12 cellular contexts compared by ENCODE assay signal in the genomic region with DNA sequence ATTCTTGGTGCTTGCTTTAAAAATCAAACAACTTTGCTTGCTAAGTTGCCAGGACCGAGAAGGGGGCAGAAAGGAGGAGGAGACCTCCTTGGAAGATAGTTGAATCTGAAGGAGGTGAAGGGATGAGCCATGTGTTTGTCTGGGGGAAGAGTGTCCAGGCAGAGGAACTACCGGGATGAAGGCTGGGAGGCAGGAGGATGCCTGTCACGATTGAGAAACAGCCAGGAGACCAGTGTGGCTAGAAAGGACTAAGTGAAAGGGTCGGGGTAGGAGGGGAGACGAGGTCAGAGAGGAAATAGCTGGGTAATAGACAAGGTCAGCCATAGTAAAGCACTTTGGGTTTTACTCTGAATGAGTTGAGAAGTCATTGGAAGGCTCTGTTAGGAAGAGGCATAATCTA. TPM values are rescaled to one million over a fixed set of nuclear protein-coding genes. Genes with fewer than 3 reads are reported as not detected.
DNase-seq lines count a peak whose midpoint lies in the region; ATAC-seq and FAIRE-seq lines count a peak whose summit lies in the region.
"Had no signal": no experiment of that assay in that cellular context is flagged by ENCODE, and none has a peak within 500 bp of the region (broad histone marks: within the 10 kb centered on the region; RNA-seq: fewer than 3 reads in every experiment).

No MANE protein-coding gene starts in this region.

- no peak for DNase-seq in T-helper 2 cell treated with Interferon-gamma antibody and Interleukin-4, amounts not matched to agents 5 μg/mL and 100 μg/mL, for 36 hours (ENCODE audit: low spot score)
- DNase-seq in T-helper 2 cell (no peak), DMS153 (lab: John Stamatoyannopoulos, UW) (no peak), mesenteric fat pad (ENCODE audit: low spot score) (no peak), urothelium cell line (ENCODE audit: low spot score) (no peak)
- no peak for DNase-seq in effector memory CD8-positive, alpha-beta T cell
- DNase-seq: esophagus squamous epithelium, GF-D8 had no signal

- peak overlapping the region; percentile 19 for H3K4me3 Mint-ChIP-seq in T-helper 2 cell treated with Interferon-gamma antibody and Interleukin-4, amounts not matched to agents 5 μg/mL and 100 μg/mL, for 36 hours
- peak overlapping the region in 3 of 4 donors; percentile 85 to 95 (median 93) for H3K4me3 Mint-ChIP-seq in IgD-negative memory B cell
- H3K4me3 Mint-ChIP-seq in effector memory CD8-positive, alpha-beta T cell = peak overlapping the region; percentile 76 to 80

- H3K9me3 Mint-ChIP-seq in T-helper 2 cell treated with Interferon-gamma antibody and Interleukin-4, amounts not matched to agents 5 μg/mL and 100 μg/mL, for 36 hours = no peaks in the 10 kb centered on the region
- peaks cover 0 to 1% (median 0%) of the 10 kb centered on the region in 3 donors for H3K9me3 Mint-ChIP-seq in IgD-negative memory B cell
- H3K9me3 Mint-ChIP-seq in effector memory CD8-positive, alpha-beta T cell = no peaks in the 10 kb centered on the region

- H3K36me3 ChIP-seq in neuron (ENCODE audit: insufficient read depth, low read length) = no peaks in the 10 kb centered on the region
- H3K36me3 ChIP-seq: esophagus squamous epithelium had no signal

- ATAC-seq in effector memory CD8-positive, alpha-beta T cell (replicated peaks) = no peak

- peak overlapping the region; percentile 55 for H2AFZ ChIP-seq in neuron (ENCODE audit: low read depth, low read length)

- peaks cover 2% of the 10 kb centered on the region for H3K9me3 ChIP-seq in neuron (ENCODE audit: low read length)
- H3K9me3 ChIP-seq: esophagus squamous epithelium had no signal

- no peak for FAIRE-seq in urothelium cell line (lab: Jason Lieb, UNC)

- no peaks in the 10 kb centered on the region for H3K36me3 Mint-ChIP-seq in T-helper 2 cell treated with Interferon-gamma antibody and Interleukin-4, amounts not matched to agents 5 μg/mL and 100 μg/mL, for 36 hours (ENCODE audit: low read depth)
- no peaks in the 10 kb centered on the region for H3K36me3 Mint-ChIP-seq in IgD-negative memory B cell
- H3K36me3 Mint-ChIP-seq in effector memory CD8-positive, alpha-beta T cell (ENCODE audit: insufficient read depth) = no peaks in the 10 kb centered on the region

- H3K4me3 ChIP-seq in neuron (ENCODE audit: low read length) = peak overlapping the region; percentile 58

- H3K27me3 Mint-ChIP-seq in T-helper 2 cell treated with Interferon-gamma antibody and Interleukin-4, amounts not matched to agents 5 μg/mL and 100 μg/mL, for 36 hours (ENCODE audit: low read depth) = peaks cover 44% of the 10 kb centered on the region
- peaks cover 2% of the 10 kb centered on the region for H3K27me3 Mint-ChIP-seq in IgD-negative memory B cell
- peaks cover 48 to 50% of the 10 kb centered on the region in 2 donors for H3K27me3 Mint-ChIP-seq in effector memory CD8-positive, alpha-beta T cell

- H3K27ac Mint-ChIP-seq in T-helper 2 cell treated with Interferon-gamma antibody and Interleukin-4, amounts not matched to agents 5 μg/mL and 100 μg/mL, for 36 hours = no peak overlapping the region
- peak overlapping the region in 1 of 3 donors; percentile 95 for H3K27ac Mint-ChIP-seq in IgD-negative memory B cell
- no peak overlapping the region for H3K27ac Mint-ChIP-seq in effector memory CD8-positive, alpha-beta T cell

- H3K4me1 Mint-ChIP-seq in T-helper 2 cell treated with Interferon-gamma antibody and Interleukin-4, amounts not matched to agents 5 μg/mL and 100 μg/mL, for 36 hours (ENCODE audit: low read depth) = peaks cover 8% of the 10 kb centered on the region
- H3K4me1 Mint-ChIP-seq in IgD-negative memory B cell = peaks cover 0 to 15% (median 6%) of the 10 kb centered on the region in 3 donors
- H3K4me1 Mint-ChIP-seq in effector memory CD8-positive, alpha-beta T cell (ENCODE audit: low read depth in 2 of 2) = peaks cover 11 to 12% of the 10 kb centered on the region in 2 donors

- peaks cover 5% of the 10 kb centered on the region for H3K4me1 ChIP-seq in neuron (ENCODE audit: insufficient read depth, low read length)

- H3K27me3 ChIP-seq in neuron (ENCODE audit: insufficient read depth, low read length) = peaks cover 17% of the 10 kb centered on the region

RNA-seq across cellular contexts. Expression of gene CSNK2A2, which starts 38.9 kb away (rescaled TPM):
- polyA plus RNA-seq in IgD-negative memory B cell = 10.1 TPM
- 66.1 TPM for total RNA-seq in mesenteric fat pad

RNA-seq across cellular contexts. Expression of gene PRSS54, which starts 58.0 kb away (rescaled TPM):
- not detected for polyA plus RNA-seq in IgD-negative memory B cell
- not detected for total RNA-seq in mesenteric fat pad
- total RNA-seq: esophagus squamous epithelium, left ventricle myocardium superior, right cardiac atrium had no signal
- polyA plus RNA-seq: right cardiac atrium had no signal

Comparison
In these comparisons a context has a peak if more than half of its experiments do, and no peak if none do; other contexts are left out.
1. H3K4me3 Mint-ChIP-seq: peak in every context shown above with its lines; median percentile 93 in IgD-negative memory B cell; 78 in effector memory CD8-positive, alpha-beta T cell; 19 in T-helper 2 cell treated with Interferon-gamma antibody and Interleukin-4, amounts not matched to agents 5 μg/mL and 100 μg/mL, for 36 hours.